ENCODE assay signal across 9 cellular contexts in the genomic region with DNA sequence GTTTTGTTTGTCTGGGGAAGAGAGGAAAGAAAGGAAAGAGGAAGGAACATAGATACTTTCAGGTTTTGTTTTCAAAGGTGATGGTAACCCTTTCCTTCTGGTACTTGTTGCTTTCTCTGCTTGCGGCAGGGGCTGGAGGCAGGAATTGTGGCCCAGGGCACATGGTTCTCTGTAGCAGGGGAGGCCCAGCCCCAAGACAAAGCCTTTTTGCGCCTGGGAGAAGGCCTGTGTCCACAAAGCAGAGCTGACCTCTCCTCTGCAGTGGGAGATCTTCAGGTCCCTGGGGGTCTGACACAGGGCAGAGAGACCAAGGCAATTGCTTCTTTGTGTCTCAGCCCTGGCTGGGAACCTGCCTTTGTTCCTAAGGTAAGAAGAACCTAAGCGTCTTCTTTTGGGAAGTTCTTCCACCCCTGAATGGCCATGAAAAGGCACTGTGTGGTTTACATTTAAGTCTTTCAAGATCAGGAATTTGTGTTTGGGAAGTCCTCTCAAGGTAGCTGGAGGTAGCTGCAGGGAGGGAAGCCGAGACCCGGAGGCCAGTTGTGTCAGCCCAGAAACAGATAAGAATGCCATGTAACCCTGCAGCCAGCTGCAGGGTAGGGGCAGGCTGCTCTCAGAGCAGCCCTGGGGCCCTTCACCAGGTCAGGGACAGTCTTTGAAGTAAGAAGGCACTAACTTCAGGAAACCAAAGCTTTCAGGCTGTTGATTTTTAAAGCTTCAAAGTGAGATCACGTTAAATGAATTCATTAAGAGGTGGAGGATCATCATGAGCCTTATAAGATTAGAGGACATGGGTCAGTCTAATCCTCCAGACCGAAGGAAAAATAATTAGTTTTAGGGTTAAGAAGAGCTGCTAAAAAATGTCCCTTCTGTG.
DNase-seq lines count a peak whose midpoint lies in the region; ATAC-seq, FAIRE-seq and TF ChIP-seq lines count a peak whose summit lies in the region.
"Had no signal": no experiment of that assay in that cellular context is flagged by ENCODE, and none has a peak within 500 bp of the region (broad histone marks: within the 10 kb centered on the region; RNA-seq: fewer than 3 reads in every experiment).

No MANE protein-coding gene starts in this region.

- TF ChIP-seq EP300 in transverse colon (IDR thresholded peaks at IDR 0.05; ENCODE audit: low read depth) = no peak

- H3K27ac ChIP-seq in astrocyte (ENCODE audit: low read depth, low read length) (peak overlapping the region; percentile 100), mesendoderm (ENCODE audit: low read depth, low read length) (no peak overlapping the region), transverse colon (peak overlapping the region; percentile 87 to 95 (median 90))

- peak overlapping the region; percentile 5 for H3K56ac ChIP-seq in mesendoderm (ENCODE audit: low read length)

- CTCF ChIA-PET in activated naive CD4-positive, alpha-beta T cell treated with anti-CD3 and anti-CD28 coated beads, Interleukin-2, amount 10 ng/mL, durations not matched to agents 7 days and 5 days (lab: Charles Lee) = interaction anchor here (1.5 kb wide), 1 partner anchor 47 kb away, joined by 5 read pairs; no protein-coding TSS in a partner anchor

- no peak overlapping the region for H4K8ac ChIP-seq in mesendoderm (ENCODE audit: low read depth, low read length)

- WGBS in mesendoderm (ENCODE audit: extremely low coverage, insufficient coverage, low lambda C conversion rate) = no CpG with 5 or more reads among the region's 7 CpGs
- 70 to 89% methylated on average over 3 to 7 of the region's 7 CpGs for WGBS in transverse colon (ENCODE audit: low coverage in 1 of 2), 2 donors

- H3K4me2 ChIP-seq in astrocyte (ENCODE audit: low read length) = no peak overlapping the region
- H3K4me2 ChIP-seq in mesendoderm (ENCODE audit: low read length) = no peak overlapping the region

- peaks cover 45% of the 10 kb centered on the region for H3K4me1 ChIP-seq in astrocyte (ENCODE audit: insufficient read depth, low read length)
- peaks cover 11% of the 10 kb centered on the region for H3K4me1 ChIP-seq in mesendoderm (ENCODE audit: control insufficient read depth, low read depth, low read length)
- peaks cover 37 to 77% (median 53%) of the 10 kb centered on the region in 4 donors for H3K4me1 ChIP-seq in transverse colon

- H3K27me3 ChIP-seq in astrocyte (ENCODE audit: insufficient read depth, low read length) = no peaks in the 10 kb centered on the region
- H3K27me3 ChIP-seq in mesendoderm (ENCODE audit: insufficient read depth, low read length, poor library complexity) = no peaks in the 10 kb centered on the region
- no peaks in the 10 kb centered on the region for H3K27me3 ChIP-seq in transverse colon

- no peaks in the 10 kb centered on the region for H3K79me2 ChIP-seq in astrocyte (ENCODE audit: insufficient read depth, low read length)
- H3K79me2 ChIP-seq in mesendoderm (ENCODE audit: control insufficient read depth, insufficient read depth, low read length) = no peaks in the 10 kb centered on the region

- peaks cover 38% of the 10 kb centered on the region for H3K4me1 Mint-ChIP-seq in activated naive CD4-positive, alpha-beta T cell treated with anti-CD3 and anti-CD28 coated beads, Interleukin-2, amount 10 ng/mL, durations not matched to agents 7 days and 5 days
- peaks cover 51% of the 10 kb centered on the region for H3K4me1 Mint-ChIP-seq in astrocyte (ENCODE audit: low read depth, unreplicated experiment)

- H3K4me3 Mint-ChIP-seq in activated naive CD4-positive, alpha-beta T cell treated with anti-CD3 and anti-CD28 coated beads, Interleukin-2, amount 10 ng/mL, durations not matched to agents 7 days and 5 days = no peak overlapping the region
- H3K4me3 Mint-ChIP-seq in astrocyte (ENCODE audit: unreplicated experiment) = peak overlapping the region; percentile 1
- H3K4me3 Mint-ChIP-seq: activated naive CD4-positive, alpha-beta T cell treated with anti-CD3 and anti-CD28 coated beads, Interleukin-2, amount 50 U/mL, for 24 hours had no signal

- no peak for FAIRE-seq in astrocyte (lab: Jason Lieb, UNC)

- no peak overlapping the region for H4K5ac ChIP-seq in mesendoderm (ENCODE audit: low read length)

- H3K4me3 ChIP-seq in astrocyte (ENCODE audit: insufficient read depth, low read depth, low read length) = no peak overlapping the region
- no peak overlapping the region for H3K4me3 ChIP-seq in mesendoderm (ENCODE audit: low read length)
- no peak overlapping the region for H3K4me3 ChIP-seq in transverse colon

- H2AFZ ChIP-seq in astrocyte (ENCODE audit: low read depth, low read length) = no peak overlapping the region

- peak overlapping the region; percentile 34 for H3K18ac ChIP-seq in mesendoderm (ENCODE audit: low read length)

- in situ Hi-C loops in transverse colon (cut with MboI; ENCODE audit: low pct_ligation_motif_present in 1 of 4, low pct_unique_long_range_greater_than_20kb in 1 of 4, low sequenced_read_pairs in 3 of 4) = no loop called here

- H3K9me3 Mint-ChIP-seq in activated naive CD4-positive, alpha-beta T cell treated with anti-CD3 and anti-CD28 coated beads, Interleukin-2, amount 10 ng/mL, durations not matched to agents 7 days and 5 days = no peaks in the 10 kb centered on the region
- no peaks in the 10 kb centered on the region for H3K9me3 Mint-ChIP-seq in astrocyte (ENCODE audit: unreplicated experiment)
- H3K9me3 Mint-ChIP-seq: activated naive CD4-positive, alpha-beta T cell treated with anti-CD3 and anti-CD28 coated beads, Interleukin-2, amount 50 U/mL, for 24 hours had no signal

- no peak overlapping the region for H2BK5ac ChIP-seq in mesendoderm (ENCODE audit: low read length)

- no peaks in the 10 kb centered on the region for H4K20me1 ChIP-seq in astrocyte (ENCODE audit: insufficient read depth, low read length)

- H3K27me3 Mint-ChIP-seq in activated naive CD4-positive, alpha-beta T cell treated with anti-CD3 and anti-CD28 coated beads, Interleukin-2, amount 10 ng/mL, durations not matched to agents 7 days and 5 days = no peaks in the 10 kb centered on the region
- no peaks in the 10 kb centered on the region for H3K27me3 Mint-ChIP-seq in astrocyte (ENCODE audit: low read depth, unreplicated experiment)
- H3K27me3 Mint-ChIP-seq: activated naive CD4-positive, alpha-beta T cell treated with anti-CD3 and anti-CD28 coated beads, Interleukin-2, amount 50 U/mL, for 24 hours had no signal

- peak overlapping the region; percentile 92 for H3K9ac ChIP-seq in astrocyte (ENCODE audit: low read length)
- no peak overlapping the region for H3K9ac ChIP-seq in mesendoderm (ENCODE audit: low read length)

- peaks cover 28% of the 10 kb centered on the region for H3K36me3 Mint-ChIP-seq in activated naive CD4-positive, alpha-beta T cell treated with anti-CD3 and anti-CD28 coated beads, Interleukin-2, amount 10 ng/mL, durations not matched to agents 7 days and 5 days
- H3K36me3 Mint-ChIP-seq in astrocyte (ENCODE audit: low read depth, unreplicated experiment) = peaks cover 16% of the 10 kb centered on the region

- no peak for ATAC-seq in HG02870 (IDR thresholded peaks at IDR 0.05; ENCODE audit: unreplicated experiment)
- ATAC-seq in GM18511 (IDR thresholded peaks at IDR 0.05; ENCODE audit: unreplicated experiment) = no peak

- no peak overlapping the region for H3K4ac ChIP-seq in mesendoderm (ENCODE audit: low read depth, low read length)

- no peaks in the 10 kb centered on the region for H3K9me3 ChIP-seq in astrocyte (ENCODE audit: insufficient read depth, low read depth, low read length)
- no peaks in the 10 kb centered on the region for H3K9me3 ChIP-seq in transverse colon

- TF ChIP-seq POLR2A in transverse colon (IDR thresholded peaks at IDR 0.05) = no peak

- H3K79me1 ChIP-seq in mesendoderm (ENCODE audit: low read length) = no peaks in the 10 kb centered on the region

- no peak for DNase-seq in activated naive CD4-positive, alpha-beta T cell treated with anti-CD3 and anti-CD28 coated beads, Interleukin-2, amount 10 ng/mL, durations not matched to agents 7 days and 5 days
- DNase-seq in activated naive CD4-positive, alpha-beta T cell treated with Interleukin-2 at 50 U/mL for 16 hours = no peak
- DNase-seq in astrocyte (ENCODE audit: low read depth) = no peak
- DNase-seq in mesendoderm = peak; percentile 75
- DNase-seq in transverse colon = no peak
- DNase-seq in cerebellum (ENCODE audit: low spot score) = no peak

- peak overlapping the region; percentile 34 for H3K27ac Mint-ChIP-seq in activated naive CD4-positive, alpha-beta T cell treated with anti-CD3 and anti-CD28 coated beads, Interleukin-2, amount 10 ng/mL, durations not matched to agents 7 days and 5 days
- peak overlapping the region; percentile 100 for H3K27ac Mint-ChIP-seq in astrocyte (ENCODE audit: unreplicated experiment)
- H3K27ac Mint-ChIP-seq: activated naive CD4-positive, alpha-beta T cell treated with anti-CD3 and anti-CD28 coated beads, Interleukin-2, amount 50 U/mL, for 24 hours had no signal

- no peak overlapping the region for H2BK120ac ChIP-seq in mesendoderm (ENCODE audit: low read depth, low read length)

- TF ChIP-seq CTCF in astrocyte (IDR thresholded peaks at IDR 0.05; ENCODE audit: insufficient read depth, low read depth, low read length) = no peak
- TF ChIP-seq CTCF in transverse colon (IDR thresholded peaks at IDR 0.05) = no peak

- no peak overlapping the region for H2AK5ac ChIP-seq in mesendoderm (ENCODE audit: low read length)

- H3K36me3 ChIP-seq in astrocyte (ENCODE audit: insufficient read depth, low read length) = peaks cover 7% of the 10 kb centered on the region
- no peaks in the 10 kb centered on the region for H3K36me3 ChIP-seq in mesendoderm (ENCODE audit: control insufficient read depth, insufficient read depth, low read length)
- no peaks in the 10 kb centered on the region for H3K36me3 ChIP-seq in transverse colon

- H3K23ac ChIP-seq in mesendoderm (ENCODE audit: low read length) = no peak overlapping the region

- intact Hi-C loops in transverse colon (cut with DNase I; ENCODE audit: low total_unique reads) = no loop called here

- no peak overlapping the region for H2BK15ac ChIP-seq in mesendoderm (replicated peaks; ENCODE audit: low read depth)
